Comparison of ENCODE assay signal across 8 cellular contexts in the genomic region with DNA sequence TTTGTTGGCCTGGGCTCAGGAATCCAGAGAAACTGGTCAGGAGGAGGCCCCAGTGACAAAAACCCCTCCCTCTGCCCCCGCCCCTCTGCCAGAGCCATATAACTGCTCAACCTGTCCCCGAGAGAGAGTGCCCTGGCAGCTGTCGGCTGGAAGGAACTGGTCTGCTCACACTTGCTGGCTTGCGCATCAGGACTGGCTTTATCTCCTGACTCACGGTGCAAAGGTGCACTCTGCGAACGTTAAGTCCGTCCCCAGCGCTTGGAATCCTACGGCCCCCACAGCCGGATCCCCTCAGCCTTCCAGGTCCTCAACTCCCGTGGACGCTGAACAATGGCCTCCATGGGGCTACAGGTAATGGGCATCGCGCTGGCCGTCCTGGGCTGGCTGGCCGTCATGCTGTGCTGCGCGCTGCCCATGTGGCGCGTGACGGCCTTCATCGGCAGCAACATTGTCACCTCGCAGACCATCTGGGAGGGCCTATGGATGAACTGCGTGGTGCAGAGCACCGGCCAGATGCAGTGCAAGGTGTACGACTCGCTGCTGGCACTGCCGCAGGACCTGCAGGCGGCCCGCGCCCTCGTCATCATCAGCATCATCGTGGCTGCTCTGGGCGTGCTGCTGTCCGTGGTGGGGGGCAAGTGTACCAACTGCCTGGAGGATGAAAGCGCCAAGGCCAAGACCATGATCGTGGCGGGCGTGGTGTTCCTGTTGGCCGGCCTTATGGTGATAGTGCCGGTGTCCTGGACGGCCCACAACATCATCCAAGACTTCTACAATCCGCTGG. TPM values are rescaled to one million over a fixed set of nuclear protein-coding genes. Genes with fewer than 3 reads are reported as not detected.
DNase-seq lines count a peak whose midpoint lies in the region; ATAC-seq and TF ChIP-seq lines count a peak whose summit lies in the region.

A gene with protein sequence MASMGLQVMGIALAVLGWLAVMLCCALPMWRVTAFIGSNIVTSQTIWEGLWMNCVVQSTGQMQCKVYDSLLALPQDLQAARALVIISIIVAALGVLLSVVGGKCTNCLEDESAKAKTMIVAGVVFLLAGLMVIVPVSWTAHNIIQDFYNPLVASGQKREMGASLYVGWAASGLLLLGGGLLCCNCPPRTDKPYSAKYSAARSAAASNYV (plus strand): TSS at position 125 of the 784 bp plus-strand sequence. CDS start 206 bp downstream, at position 331.

- TF ChIP-seq RAD21 in HCT116 (IDR thresholded peaks at IDR 0.05; ENCODE audit: low read depth): no peak

- peak within 1 kb of the TSS; percentile 99 for H3K27ac Mint-ChIP-seq in progenitor cell of endocrine pancreas
- no peak within 1 kb of the TSS for H3K27ac Mint-ChIP-seq in activated T-helper 2 cell treated with anti-CD3 and anti-CD28 coated beads, Interferon-gamma antibody, Interleukin-2, Interleukin-4, amounts not matched to agents 10 μg/mL and 5 μg/mL and 100 μg/mL, durations not matched to agents 14 hours and 24 hours and 36 hours
- no peak within 1 kb of the TSS for H3K27ac Mint-ChIP-seq in activated CD8-positive, alpha-beta T cell treated with anti-CD3 and anti-CD28 coated beads, Interleukin-2, amount 10 ng/mL, durations not matched to agents 7 days and 5 days

- TF ChIP-seq CTCF in HCT116 (IDR thresholded peaks at IDR 0.05 in 2 of 3, conservative IDR thresholded peaks at IDR 0.05 in 1 of 3; ENCODE audit: borderline replicate concordance in 1 of 3, insufficient read depth in 1 of 3, low read depth in 2 of 3, low read length in 2 of 3) (no peak), foreskin keratinocyte (conservative IDR thresholded peaks at IDR 0.05) (no peak), progenitor cell of endocrine pancreas (IDR thresholded peaks at IDR 0.05; ENCODE audit: unreplicated experiment) (no peak)

- intact Hi-C loops in HCT116 (cut with micrococcal nuclease): no loop called here
- intact Hi-C loops in activated T-helper 2 cell treated with anti-CD3 and anti-CD28 coated beads, Interferon-gamma antibody, Interleukin-2, Interleukin-4, amounts not matched to agents 10 μg/mL and 5 μg/mL and 100 μg/mL, durations not matched to agents 14 hours and 24 hours and 36 hours (cut with micrococcal nuclease): no loop called here

- H3K9me3 Mint-ChIP-seq in progenitor cell of endocrine pancreas (ENCODE audit: low read depth): no peaks in the 10 kb centered on the region
- no peaks in the 10 kb centered on the region for H3K9me3 Mint-ChIP-seq in activated T-helper 2 cell treated with anti-CD3 and anti-CD28 coated beads, Interferon-gamma antibody, Interleukin-2, Interleukin-4, amounts not matched to agents 10 μg/mL and 5 μg/mL and 100 μg/mL, durations not matched to agents 14 hours and 24 hours and 36 hours
- no peaks in the 10 kb centered on the region for H3K9me3 Mint-ChIP-seq in activated CD8-positive, alpha-beta T cell treated with anti-CD3 and anti-CD28 coated beads, Interleukin-2, amount 10 ng/mL, durations not matched to agents 7 days and 5 days (ENCODE audit: insufficient read depth)

- peaks cover 54% of the 10 kb centered on the region for H3K4me1 Mint-ChIP-seq in progenitor cell of endocrine pancreas (ENCODE audit: low read depth)
- H3K4me1 Mint-ChIP-seq in activated T-helper 2 cell treated with anti-CD3 and anti-CD28 coated beads, Interferon-gamma antibody, Interleukin-2, Interleukin-4, amounts not matched to agents 10 μg/mL and 5 μg/mL and 100 μg/mL, durations not matched to agents 14 hours and 24 hours and 36 hours (ENCODE audit: low read depth): peaks cover 16% of the 10 kb centered on the region
- H3K4me1 Mint-ChIP-seq in activated CD8-positive, alpha-beta T cell treated with anti-CD3 and anti-CD28 coated beads, Interleukin-2, amount 10 ng/mL, durations not matched to agents 7 days and 5 days (ENCODE audit: low read depth): peaks cover 26% of the 10 kb centered on the region

- H3K4me2 ChIP-seq in HCT116 (ENCODE audit: low read length): peak within 1 kb of the TSS; percentile 99
- no peak within 1 kb of the TSS for H3K4me2 ChIP-seq in GM23248 (ENCODE audit: unreplicated experiment)

- in situ Hi-C loops in GM23248 (cut with MboI): no loop called here

- BruUV-seq in HCT116 (replicated peaks; lab: Mats Ljungman, UMichigan): TSS peak; percentile 88

- H3K27me3 Mint-ChIP-seq in progenitor cell of endocrine pancreas: peaks cover 2% of the 10 kb centered on the region
- peaks cover 14% of the 10 kb centered on the region for H3K27me3 Mint-ChIP-seq in activated T-helper 2 cell treated with anti-CD3 and anti-CD28 coated beads, Interferon-gamma antibody, Interleukin-2, Interleukin-4, amounts not matched to agents 10 μg/mL and 5 μg/mL and 100 μg/mL, durations not matched to agents 14 hours and 24 hours and 36 hours (ENCODE audit: low read depth)
- H3K27me3 Mint-ChIP-seq in activated CD8-positive, alpha-beta T cell treated with anti-CD3 and anti-CD28 coated beads, Interleukin-2, amount 10 ng/mL, durations not matched to agents 7 days and 5 days (ENCODE audit: low read depth): peaks cover 13% of the 10 kb centered on the region

- DNase-seq in HCT116 (ENCODE audit: low read depth, low spot score) (peak; percentile 93), NCI-H69 (lab: John Stamatoyannopoulos, UW) (peak; percentile 72), foreskin keratinocyte (peak in 1 of 2 donors; percentile 56), progenitor cell of endocrine pancreas (ENCODE audit: low spot score, unreplicated experiment) (peak; percentile 81), GM23248 (no peak)
- DNase-seq in activated T-helper 2 cell treated with anti-CD3 and anti-CD28 coated beads, Interferon-gamma antibody, Interleukin-2, Interleukin-4, amounts not matched to agents 10 μg/mL and 5 μg/mL and 100 μg/mL, durations not matched to agents 14 hours and 24 hours and 36 hours (ENCODE audit: low spot score): no peak
- no peak for DNase-seq in activated CD8-positive, alpha-beta T cell treated with anti-CD3 and anti-CD28 coated beads, Interleukin-2, amount 10 ng/mL, durations not matched to agents 7 days and 5 days

- H3K27ac ChIP-seq in HCT116 (ENCODE audit: low read depth, low read length): peak within 1 kb of the TSS; percentile 96
- H3K27ac ChIP-seq in foreskin keratinocyte: peak within 1 kb of the TSS; percentile 66
- H3K27ac ChIP-seq in GM23248: no peak within 1 kb of the TSS

- H3K36me3 ChIP-seq in HCT116 (ENCODE audit: control insufficient read depth in 1 of 2, insufficient read depth in 2 of 2, low read length in 2 of 2) (0 out of 4 replicates have a peak, but pooled peaks cover 0 to 7% of the 10 kb centered on the region in 2 experiments), GM23248 (ENCODE audit: low read depth) (no peaks in the 10 kb centered on the region)

- peak within 1 kb of the TSS; percentile 99 for H3K9ac ChIP-seq in HCT116 (ENCODE audit: low read length)
- H3K9ac ChIP-seq in GM23248: no peak within 1 kb of the TSS

- H3K4me1 ChIP-seq in HCT116 (ENCODE audit: control insufficient read depth in 1 of 2, insufficient read depth in 2 of 2, low read length in 2 of 2) (peaks cover 64 to 88% of the 10 kb centered on the region in 2 experiments), foreskin keratinocyte (peaks cover 24% of the 10 kb centered on the region), GM23248 (ENCODE audit: insufficient read depth) (no peaks in the 10 kb centered on the region)

- POLR2A ChIA-PET in HCT116 (lab: Charles Lee): interaction anchor here (0.8 to 5.4 kb wide), 15 partner anchors 8 to 96 kb away, joined by 3 to 87 read pairs (median 11); a partner anchor contains a TSS
- POLR2A ChIA-PET in activated CD8-positive, alpha-beta T cell treated with anti-CD3 and anti-CD28 coated beads, Interleukin-2, amount 10 ng/mL, durations not matched to agents 7 days and 5 days (lab: Charles Lee): no interaction called here

- peak; percentile 51 for ATAC-seq in HCT116
- no peak for ATAC-seq in foreskin keratinocyte
- ATAC-seq in GM21423 (IDR thresholded peaks at IDR 0.05; ENCODE audit: unreplicated experiment): no peak
- no peak for ATAC-seq in activated CD8-positive, alpha-beta T cell treated with anti-CD3 and anti-CD28 coated beads, Interleukin-2, amount 10 ng/mL, durations not matched to agents 7 days and 5 days

- no peak within 1 kb of the TSS for H2AFZ ChIP-seq in HCT116 (ENCODE audit: low read depth, low read length, poor library complexity, severe bottlenecking)
- H2AFZ ChIP-seq in GM23248: no peak within 1 kb of the TSS

- no peaks in the 10 kb centered on the region for H3K27me3 ChIP-seq in HCT116 (ENCODE audit: insufficient read depth, low read length)
- H3K27me3 ChIP-seq in foreskin keratinocyte: no peaks in the 10 kb centered on the region
- H3K27me3 ChIP-seq in GM23248 (replicated peaks; ENCODE audit: insufficient read depth): no peaks in the 10 kb centered on the region

- CTCF ChIA-PET in HCT116 (lab: Charles Lee): no interaction called here
- CTCF ChIA-PET in activated CD8-positive, alpha-beta T cell treated with anti-CD3 and anti-CD28 coated beads, Interleukin-2, amount 10 ng/mL, durations not matched to agents 7 days and 5 days (lab: Charles Lee): no interaction called here

- peaks cover 2% of the 10 kb centered on the region for H3K36me3 Mint-ChIP-seq in progenitor cell of endocrine pancreas (ENCODE audit: insufficient read depth)
- no peaks in the 10 kb centered on the region for H3K36me3 Mint-ChIP-seq in activated T-helper 2 cell treated with anti-CD3 and anti-CD28 coated beads, Interferon-gamma antibody, Interleukin-2, Interleukin-4, amounts not matched to agents 10 μg/mL and 5 μg/mL and 100 μg/mL, durations not matched to agents 14 hours and 24 hours and 36 hours (ENCODE audit: low read depth)
- no peaks in the 10 kb centered on the region for H3K36me3 Mint-ChIP-seq in activated CD8-positive, alpha-beta T cell treated with anti-CD3 and anti-CD28 coated beads, Interleukin-2, amount 10 ng/mL, durations not matched to agents 7 days and 5 days (ENCODE audit: low read depth)

- H4K20me1 ChIP-seq in HCT116 (ENCODE audit: insufficient read depth): no peaks in the 10 kb centered on the region
- no peaks in the 10 kb centered on the region for H4K20me1 ChIP-seq in GM23248 (ENCODE audit: insufficient read depth)

- H3K4me3 ChIP-seq in HCT116 (replicated peaks in 1 of 2; ENCODE audit: low read depth in 1 of 2, low read length in 2 of 2): peak within 1 kb of the TSS; percentile 93 to 96
- no peak within 1 kb of the TSS for H3K4me3 ChIP-seq in GM23248

- RAD21 ChIA-PET in HCT116 (lab: Charles Lee; ENCODE audit: low non-redundant PET in 1 of 2, low total read pairs in 2 of 2, uncharacterized antibody in 2 of 2, unreplicated experiment in 2 of 2): no interaction called here

- no peaks in the 10 kb centered on the region for H3F3A ChIP-seq in GM23248 (ENCODE audit: insufficient read depth)

- H3K9me3 ChIP-seq in HCT116 (ENCODE audit: control insufficient read depth in 1 of 2, insufficient read depth in 1 of 2, low read depth in 1 of 2, low read length in 2 of 2) (no peaks in the 10 kb centered on the region), GM23248 (ENCODE audit: low read depth) (no peaks in the 10 kb centered on the region)

- H3K79me2 ChIP-seq in HCT116 (ENCODE audit: insufficient read depth, low read length) (peaks cover 23% of the 10 kb centered on the region), GM23248 (ENCODE audit: insufficient read depth) (no peaks in the 10 kb centered on the region)

- H3K9me2 ChIP-seq in HCT116 (ENCODE audit: insufficient read depth): no peaks in the 10 kb centered on the region
- no peaks in the 10 kb centered on the region for H3K9me2 ChIP-seq in GM23248 (ENCODE audit: insufficient read depth)

- H3K4me3 Mint-ChIP-seq in progenitor cell of endocrine pancreas (ENCODE audit: low read depth): peak within 1 kb of the TSS; percentile 85
- no peak within 1 kb of the TSS for H3K4me3 Mint-ChIP-seq in activated T-helper 2 cell treated with anti-CD3 and anti-CD28 coated beads, Interferon-gamma antibody, Interleukin-2, Interleukin-4, amounts not matched to agents 10 μg/mL and 5 μg/mL and 100 μg/mL, durations not matched to agents 14 hours and 24 hours and 36 hours (ENCODE audit: low read depth)
- H3K4me3 Mint-ChIP-seq in activated CD8-positive, alpha-beta T cell treated with anti-CD3 and anti-CD28 coated beads, Interleukin-2, amount 10 ng/mL, durations not matched to agents 7 days and 5 days: no peak within 1 kb of the TSS

- WGBS in GM23248 (ENCODE audit: low coverage in 1 of 2, low lambda C conversion rate in 2 of 2, missing lambda C conversion rate in 2 of 2), 2 experiments: 85 to 87% methylated on average over 44 of the region's 44 CpGs

- peak; percentile 98 for TF ChIP-seq POLR2A in HCT116 (IDR thresholded peaks at IDR 0.05; ENCODE audit: borderline replicate concordance, extremely low read depth, insufficient read depth, insufficient read length)

RNA-seq across cellular contexts. Expression of the gene that starts here (rescaled TPM):
- 234 TPM for total RNA-seq in HCT116 (2021; ENCODE audit: unreplicated experiment)
- 401 and 646 TPM in 2 replicates for polyA plus RNA-seq in HCT116 (2012)
- total RNA-seq in foreskin keratinocyte: 8.1 and 16.9 TPM in 2 replicates
- 8.2 and 18.2 TPM in 2 replicates for polyA plus RNA-seq in foreskin keratinocyte
- total RNA-seq in progenitor cell of endocrine pancreas: 172 and 183 TPM in 2 replicates
- not detected in 2 replicates for total RNA-seq in GM23248 (2014; rRNA removed; shearing (Covaris generic))
- 0.06 and 0.10 TPM in 2 replicates for polyA plus RNA-seq in GM23248 (2016; fragmentation: Nextera tagmentation; extraction: Ambion mirVana)
- not detected in 2 replicates for total RNA-seq in activated T-helper 2 cell treated with anti-CD3 and anti-CD28 coated beads, Interferon-gamma antibody, Interleukin-2, Interleukin-4, amounts not matched to agents 10 μg/mL and 5 μg/mL and 100 μg/mL, durations not matched to agents 14 hours and 24 hours and 36 hours
- under 1 TPM; 0.16 to 0.29 TPM for total RNA-seq in activated CD8-positive, alpha-beta T cell treated with anti-CD3 and anti-CD28 coated beads, Interleukin-2, amount 10 ng/mL, durations not matched to agents 7 days and 5 days

Comparison
In these comparisons a context has a peak if more than half of its experiments do, and no peak if none do; other contexts are left out.
1. DNase-seq: peak in HCT116 (single experiment), NCI-H69 (single experiment) and progenitor cell of endocrine pancreas (single experiment); none in GM23248 (single experiment), activated T-helper 2 cell treated with anti-CD3 and anti-CD28 coated beads, Interferon-gamma antibody, Interleukin-2, Interleukin-4, amounts not matched to agents 10 μg/mL and 5 μg/mL and 100 μg/mL, durations not matched to agents 14 hours and 24 hours and 36 hours (single experiment) and activated CD8-positive, alpha-beta T cell treated with anti-CD3 and anti-CD28 coated beads, Interleukin-2, amount 10 ng/mL, durations not matched to agents 7 days and 5 days (single experiment).